Comparison of ENCODE assay signal across 1 cellular context in the genomic region with DNA sequence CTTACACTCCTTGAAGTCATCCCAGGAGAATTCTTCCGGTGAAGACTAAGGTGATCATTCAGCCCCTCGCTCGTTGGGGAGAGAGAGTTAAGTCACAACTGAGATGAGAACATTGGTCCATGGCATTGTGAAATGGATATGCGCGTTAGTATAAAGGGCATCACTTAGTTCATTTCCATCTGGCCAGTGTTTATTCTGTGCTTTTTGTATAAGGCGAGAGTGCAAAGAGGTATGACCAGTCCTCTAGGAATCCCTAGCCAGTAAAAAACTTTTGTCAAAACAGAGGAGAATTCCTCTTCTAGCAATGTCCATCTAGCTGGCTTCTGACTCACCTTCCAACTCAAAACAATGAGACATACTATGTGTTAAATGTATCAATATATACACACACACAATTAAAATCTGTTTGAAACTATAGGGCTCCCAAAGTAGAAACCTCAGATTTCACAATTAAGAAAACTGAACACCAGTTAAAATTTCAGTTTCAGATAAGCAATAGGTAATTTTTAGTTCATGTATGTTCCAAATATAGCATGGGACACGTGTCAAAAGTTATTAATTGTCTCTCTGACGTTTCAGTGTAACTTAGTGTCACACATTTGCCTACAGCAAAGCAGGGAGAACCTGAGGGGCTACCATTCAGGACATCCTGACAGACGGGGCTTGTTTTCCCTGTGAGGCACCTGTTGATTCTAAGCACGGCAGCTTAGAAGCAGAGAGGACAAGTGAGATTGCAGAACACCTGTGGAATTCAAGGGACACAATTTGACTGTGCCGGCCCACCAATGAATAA.
A peak's percentile ranks its signal among the peaks of the same experiment; 100 is the strongest.
TF ChIP-seq lines count a peak whose summit lies in the region.

No MANE protein-coding gene starts in this region.

TF ChIP-seq in GM12878, 131 proteins besides CTCF, POLR2A, EP300 and RAD21 (continued from another document and continues in another):
- TF ChIP-seq, protein P1, sequence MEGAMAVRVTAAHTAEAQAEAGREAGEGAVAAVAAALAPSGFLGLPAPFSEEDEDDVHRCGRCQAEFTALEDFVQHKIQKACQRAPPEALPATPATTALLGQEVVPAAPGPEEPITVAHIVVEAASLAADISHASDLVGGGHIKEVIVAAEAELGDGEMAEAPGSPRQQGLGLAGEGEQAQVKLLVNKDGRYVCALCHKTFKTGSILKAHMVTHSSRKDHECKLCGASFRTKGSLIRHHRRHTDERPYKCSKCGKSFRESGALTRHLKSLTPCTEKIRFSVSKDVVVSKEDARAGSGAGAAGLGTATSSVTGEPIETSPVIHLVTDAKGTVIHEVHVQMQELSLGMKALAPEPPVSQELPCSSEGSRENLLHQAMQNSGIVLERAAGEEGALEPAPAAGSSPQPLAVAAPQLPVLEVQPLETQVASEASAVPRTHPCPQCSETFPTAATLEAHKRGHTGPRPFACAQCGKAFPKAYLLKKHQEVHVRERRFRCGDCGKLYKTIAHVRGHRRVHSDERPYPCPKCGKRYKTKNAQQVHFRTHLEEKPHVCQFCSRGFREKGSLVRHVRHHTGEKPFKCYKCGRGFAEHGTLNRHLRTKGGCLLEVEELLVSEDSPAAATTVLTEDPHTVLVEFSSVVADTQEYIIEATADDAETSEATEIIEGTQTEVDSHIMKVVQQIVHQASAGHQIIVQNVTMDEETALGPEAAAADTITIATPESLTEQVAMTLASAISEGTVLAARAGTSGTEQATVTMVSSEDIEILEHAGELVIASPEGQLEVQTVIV (IDR thresholded peaks at IDR 0.05; ENCODE audit: borderline replicate concordance, partially characterized antibody) = no peak
- TF ChIP-seq WRNIP1 (IDR thresholded peaks at IDR 0.05; ENCODE audit: borderline replicate concordance, low read depth, low read length) = no peak
- TF ChIP-seq, protein P2, sequence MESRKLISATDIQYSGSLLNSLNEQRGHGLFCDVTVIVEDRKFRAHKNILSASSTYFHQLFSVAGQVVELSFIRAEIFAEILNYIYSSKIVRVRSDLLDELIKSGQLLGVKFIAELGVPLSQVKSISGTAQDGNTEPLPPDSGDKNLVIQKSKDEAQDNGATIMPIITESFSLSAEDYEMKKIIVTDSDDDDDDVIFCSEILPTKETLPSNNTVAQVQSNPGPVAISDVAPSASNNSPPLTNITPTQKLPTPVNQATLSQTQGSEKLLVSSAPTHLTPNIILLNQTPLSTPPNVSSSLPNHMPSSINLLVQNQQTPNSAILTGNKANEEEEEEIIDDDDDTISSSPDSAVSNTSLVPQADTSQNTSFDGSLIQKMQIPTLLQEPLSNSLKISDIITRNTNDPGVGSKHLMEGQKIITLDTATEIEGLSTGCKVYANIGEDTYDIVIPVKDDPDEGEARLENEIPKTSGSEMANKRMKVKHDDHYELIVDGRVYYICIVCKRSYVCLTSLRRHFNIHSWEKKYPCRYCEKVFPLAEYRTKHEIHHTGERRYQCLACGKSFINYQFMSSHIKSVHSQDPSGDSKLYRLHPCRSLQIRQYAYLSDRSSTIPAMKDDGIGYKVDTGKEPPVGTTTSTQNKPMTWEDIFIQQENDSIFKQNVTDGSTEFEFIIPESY (IDR thresholded peaks at IDR 0.05) = no peak
- TF ChIP-seq TCF3 (IDR thresholded peaks at IDR 0.05; ENCODE audit: borderline replicate concordance, insufficient read depth, low read depth, low read length) = no peak
- TF ChIP-seq, protein P3, sequence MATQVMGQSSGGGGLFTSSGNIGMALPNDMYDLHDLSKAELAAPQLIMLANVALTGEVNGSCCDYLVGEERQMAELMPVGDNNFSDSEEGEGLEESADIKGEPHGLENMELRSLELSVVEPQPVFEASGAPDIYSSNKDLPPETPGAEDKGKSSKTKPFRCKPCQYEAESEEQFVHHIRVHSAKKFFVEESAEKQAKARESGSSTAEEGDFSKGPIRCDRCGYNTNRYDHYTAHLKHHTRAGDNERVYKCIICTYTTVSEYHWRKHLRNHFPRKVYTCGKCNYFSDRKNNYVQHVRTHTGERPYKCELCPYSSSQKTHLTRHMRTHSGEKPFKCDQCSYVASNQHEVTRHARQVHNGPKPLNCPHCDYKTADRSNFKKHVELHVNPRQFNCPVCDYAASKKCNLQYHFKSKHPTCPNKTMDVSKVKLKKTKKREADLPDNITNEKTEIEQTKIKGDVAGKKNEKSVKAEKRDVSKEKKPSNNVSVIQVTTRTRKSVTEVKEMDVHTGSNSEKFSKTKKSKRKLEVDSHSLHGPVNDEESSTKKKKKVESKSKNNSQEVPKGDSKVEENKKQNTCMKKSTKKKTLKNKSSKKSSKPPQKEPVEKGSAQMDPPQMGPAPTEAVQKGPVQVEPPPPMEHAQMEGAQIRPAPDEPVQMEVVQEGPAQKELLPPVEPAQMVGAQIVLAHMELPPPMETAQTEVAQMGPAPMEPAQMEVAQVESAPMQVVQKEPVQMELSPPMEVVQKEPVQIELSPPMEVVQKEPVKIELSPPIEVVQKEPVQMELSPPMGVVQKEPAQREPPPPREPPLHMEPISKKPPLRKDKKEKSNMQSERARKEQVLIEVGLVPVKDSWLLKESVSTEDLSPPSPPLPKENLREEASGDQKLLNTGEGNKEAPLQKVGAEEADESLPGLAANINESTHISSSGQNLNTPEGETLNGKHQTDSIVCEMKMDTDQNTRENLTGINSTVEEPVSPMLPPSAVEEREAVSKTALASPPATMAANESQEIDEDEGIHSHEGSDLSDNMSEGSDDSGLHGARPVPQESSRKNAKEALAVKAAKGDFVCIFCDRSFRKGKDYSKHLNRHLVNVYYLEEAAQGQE (IDR thresholded peaks at IDR 0.05; ENCODE audit: low read depth, low read length) = no peak
- no peak for TF ChIP-seq RFX5 (IDR thresholded peaks at IDR 0.05; ENCODE audit: low read depth, low read length)
- peak in 1 of 2 experiments; percentile 32; a peak in 2 of 4 replicates for TF ChIP-seq IKZF2 (IDR thresholded peaks at IDR 0.05)
- TF ChIP-seq ETV6 (conservative IDR thresholded peaks at IDR 0.05 in 1 of 2, IDR thresholded peaks at IDR 0.05 in 1 of 2; ENCODE audit: borderline replicate concordance in 1 of 2, low read depth in 1 of 2) = no peak
- TF ChIP-seq SMARCA5 (IDR thresholded peaks at IDR 0.05) = no peak
- TF ChIP-seq, protein P4, sequence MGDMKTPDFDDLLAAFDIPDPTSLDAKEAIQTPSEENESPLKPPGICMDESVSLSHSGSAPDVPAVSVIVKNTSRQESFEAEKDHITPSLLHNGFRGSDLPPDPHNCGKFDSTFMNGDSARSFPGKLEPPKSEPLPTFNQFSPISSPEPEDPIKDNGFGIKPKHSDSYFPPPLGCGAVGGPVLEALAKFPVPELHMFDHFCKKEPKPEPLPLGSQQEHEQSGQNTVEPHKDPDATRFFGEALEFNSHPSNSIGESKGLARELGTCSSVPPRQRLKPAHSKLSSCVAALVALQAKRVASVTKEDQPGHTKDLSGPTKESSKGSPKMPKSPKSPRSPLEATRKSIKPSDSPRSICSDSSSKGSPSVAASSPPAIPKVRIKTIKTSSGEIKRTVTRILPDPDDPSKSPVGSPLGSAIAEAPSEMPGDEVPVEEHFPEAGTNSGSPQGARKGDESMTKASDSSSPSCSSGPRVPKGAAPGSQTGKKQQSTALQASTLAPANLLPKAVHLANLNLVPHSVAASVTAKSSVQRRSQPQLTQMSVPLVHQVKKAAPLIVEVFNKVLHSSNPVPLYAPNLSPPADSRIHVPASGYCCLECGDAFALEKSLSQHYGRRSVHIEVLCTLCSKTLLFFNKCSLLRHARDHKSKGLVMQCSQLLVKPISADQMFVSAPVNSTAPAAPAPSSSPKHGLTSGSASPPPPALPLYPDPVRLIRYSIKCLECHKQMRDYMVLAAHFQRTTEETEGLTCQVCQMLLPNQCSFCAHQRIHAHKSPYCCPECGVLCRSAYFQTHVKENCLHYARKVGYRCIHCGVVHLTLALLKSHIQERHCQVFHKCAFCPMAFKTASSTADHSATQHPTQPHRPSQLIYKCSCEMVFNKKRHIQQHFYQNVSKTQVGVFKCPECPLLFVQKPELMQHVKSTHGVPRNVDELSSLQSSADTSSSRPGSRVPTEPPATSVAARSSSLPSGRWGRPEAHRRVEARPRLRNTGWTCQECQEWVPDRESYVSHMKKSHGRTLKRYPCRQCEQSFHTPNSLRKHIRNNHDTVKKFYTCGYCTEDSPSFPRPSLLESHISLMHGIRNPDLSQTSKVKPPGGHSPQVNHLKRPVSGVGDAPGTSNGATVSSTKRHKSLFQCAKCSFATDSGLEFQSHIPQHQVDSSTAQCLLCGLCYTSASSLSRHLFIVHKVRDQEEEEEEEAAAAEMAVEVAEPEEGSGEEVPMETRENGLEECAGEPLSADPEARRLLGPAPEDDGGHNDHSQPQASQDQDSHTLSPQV (IDR thresholded peaks at IDR 0.05) = no peak
- peak; percentile 77 for TF ChIP-seq RAD51 (IDR thresholded peaks at IDR 0.05)
- no peak for TF ChIP-seq SREBF2 (IDR thresholded peaks at IDR 0.05; ENCODE audit: low read length)
- TF ChIP-seq, protein P5, sequence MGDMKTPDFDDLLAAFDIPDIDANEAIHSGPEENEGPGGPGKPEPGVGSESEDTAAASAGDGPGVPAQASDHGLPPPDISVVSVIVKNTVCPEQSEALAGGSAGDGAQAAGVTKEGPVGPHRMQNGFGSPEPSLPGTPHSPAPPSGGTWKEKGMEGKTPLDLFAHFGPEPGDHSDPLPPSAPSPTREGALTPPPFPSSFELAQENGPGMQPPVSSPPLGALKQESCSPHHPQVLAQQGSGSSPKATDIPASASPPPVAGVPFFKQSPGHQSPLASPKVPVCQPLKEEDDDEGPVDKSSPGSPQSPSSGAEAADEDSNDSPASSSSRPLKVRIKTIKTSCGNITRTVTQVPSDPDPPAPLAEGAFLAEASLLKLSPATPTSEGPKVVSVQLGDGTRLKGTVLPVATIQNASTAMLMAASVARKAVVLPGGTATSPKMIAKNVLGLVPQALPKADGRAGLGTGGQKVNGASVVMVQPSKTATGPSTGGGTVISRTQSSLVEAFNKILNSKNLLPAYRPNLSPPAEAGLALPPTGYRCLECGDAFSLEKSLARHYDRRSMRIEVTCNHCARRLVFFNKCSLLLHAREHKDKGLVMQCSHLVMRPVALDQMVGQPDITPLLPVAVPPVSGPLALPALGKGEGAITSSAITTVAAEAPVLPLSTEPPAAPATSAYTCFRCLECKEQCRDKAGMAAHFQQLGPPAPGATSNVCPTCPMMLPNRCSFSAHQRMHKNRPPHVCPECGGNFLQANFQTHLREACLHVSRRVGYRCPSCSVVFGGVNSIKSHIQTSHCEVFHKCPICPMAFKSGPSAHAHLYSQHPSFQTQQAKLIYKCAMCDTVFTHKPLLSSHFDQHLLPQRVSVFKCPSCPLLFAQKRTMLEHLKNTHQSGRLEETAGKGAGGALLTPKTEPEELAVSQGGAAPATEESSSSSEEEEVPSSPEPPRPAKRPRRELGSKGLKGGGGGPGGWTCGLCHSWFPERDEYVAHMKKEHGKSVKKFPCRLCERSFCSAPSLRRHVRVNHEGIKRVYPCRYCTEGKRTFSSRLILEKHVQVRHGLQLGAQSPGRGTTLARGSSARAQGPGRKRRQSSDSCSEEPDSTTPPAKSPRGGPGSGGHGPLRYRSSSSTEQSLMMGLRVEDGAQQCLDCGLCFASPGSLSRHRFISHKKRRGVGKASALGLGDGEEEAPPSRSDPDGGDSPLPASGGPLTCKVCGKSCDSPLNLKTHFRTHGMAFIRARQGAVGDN (IDR thresholded peaks at IDR 0.05) = no peak
- TF ChIP-seq, protein P6, sequence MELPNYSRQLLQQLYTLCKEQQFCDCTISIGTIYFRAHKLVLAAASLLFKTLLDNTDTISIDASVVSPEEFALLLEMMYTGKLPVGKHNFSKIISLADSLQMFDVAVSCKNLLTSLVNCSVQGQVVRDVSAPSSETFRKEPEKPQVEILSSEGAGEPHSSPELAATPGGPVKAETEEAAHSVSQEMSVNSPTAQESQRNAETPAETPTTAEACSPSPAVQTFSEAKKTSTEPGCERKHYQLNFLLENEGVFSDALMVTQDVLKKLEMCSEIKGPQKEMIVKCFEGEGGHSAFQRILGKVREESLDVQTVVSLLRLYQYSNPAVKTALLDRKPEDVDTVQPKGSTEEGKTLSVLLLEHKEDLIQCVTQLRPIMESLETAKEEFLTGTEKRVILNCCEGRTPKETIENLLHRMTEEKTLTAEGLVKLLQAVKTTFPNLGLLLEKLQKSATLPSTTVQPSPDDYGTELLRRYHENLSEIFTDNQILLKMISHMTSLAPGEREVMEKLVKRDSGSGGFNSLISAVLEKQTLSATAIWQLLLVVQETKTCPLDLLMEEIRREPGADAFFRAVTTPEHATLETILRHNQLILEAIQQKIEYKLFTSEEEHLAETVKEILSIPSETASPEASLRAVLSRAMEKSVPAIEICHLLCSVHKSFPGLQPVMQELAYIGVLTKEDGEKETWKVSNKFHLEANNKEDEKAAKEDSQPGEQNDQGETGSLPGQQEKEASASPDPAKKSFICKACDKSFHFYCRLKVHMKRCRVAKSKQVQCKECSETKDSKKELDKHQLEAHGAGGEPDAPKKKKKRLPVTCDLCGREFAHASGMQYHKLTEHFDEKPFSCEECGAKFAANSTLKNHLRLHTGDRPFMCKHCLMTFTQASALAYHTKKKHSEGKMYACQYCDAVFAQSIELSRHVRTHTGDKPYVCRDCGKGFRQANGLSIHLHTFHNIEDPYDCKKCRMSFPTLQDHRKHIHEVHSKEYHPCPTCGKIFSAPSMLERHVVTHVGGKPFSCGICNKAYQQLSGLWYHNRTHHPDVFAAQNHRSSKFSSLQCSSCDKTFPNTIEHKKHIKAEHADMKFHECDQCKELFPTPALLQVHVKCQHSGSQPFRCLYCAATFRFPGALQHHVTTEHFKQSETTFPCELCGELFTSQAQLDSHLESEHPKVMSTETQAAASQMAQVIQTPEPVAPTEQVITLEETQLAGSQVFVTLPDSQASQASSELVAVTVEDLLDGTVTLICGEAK (IDR thresholded peaks at IDR 0.05; ENCODE audit: borderline replicate concordance) = no peak
- TF ChIP-seq BCL11A (IDR thresholded peaks at IDR 0.05; ENCODE audit: low read depth, low read length) = peak; percentile 57; the same call in 1 of the 2 replicates
- TF ChIP-seq NFIC (IDR thresholded peaks at IDR 0.05; ENCODE audit: low read depth, low read length) = peak; percentile 64
- no peak for TF ChIP-seq CBX5 (IDR thresholded peaks at IDR 0.05; ENCODE audit: low read depth)
- TF ChIP-seq, protein P7, sequence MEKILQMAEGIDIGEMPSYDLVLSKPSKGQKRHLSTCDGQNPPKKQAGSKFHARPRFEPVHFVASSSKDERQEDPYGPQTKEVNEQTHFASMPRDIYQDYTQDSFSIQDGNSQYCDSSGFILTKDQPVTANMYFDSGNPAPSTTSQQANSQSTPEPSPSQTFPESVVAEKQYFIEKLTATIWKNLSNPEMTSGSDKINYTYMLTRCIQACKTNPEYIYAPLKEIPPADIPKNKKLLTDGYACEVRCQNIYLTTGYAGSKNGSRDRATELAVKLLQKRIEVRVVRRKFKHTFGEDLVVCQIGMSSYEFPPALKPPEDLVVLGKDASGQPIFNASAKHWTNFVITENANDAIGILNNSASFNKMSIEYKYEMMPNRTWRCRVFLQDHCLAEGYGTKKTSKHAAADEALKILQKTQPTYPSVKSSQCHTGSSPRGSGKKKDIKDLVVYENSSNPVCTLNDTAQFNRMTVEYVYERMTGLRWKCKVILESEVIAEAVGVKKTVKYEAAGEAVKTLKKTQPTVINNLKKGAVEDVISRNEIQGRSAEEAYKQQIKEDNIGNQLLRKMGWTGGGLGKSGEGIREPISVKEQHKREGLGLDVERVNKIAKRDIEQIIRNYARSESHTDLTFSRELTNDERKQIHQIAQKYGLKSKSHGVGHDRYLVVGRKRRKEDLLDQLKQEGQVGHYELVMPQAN (conservative IDR thresholded peaks at IDR 0.05) = no peak
- TF ChIP-seq, protein P8, sequence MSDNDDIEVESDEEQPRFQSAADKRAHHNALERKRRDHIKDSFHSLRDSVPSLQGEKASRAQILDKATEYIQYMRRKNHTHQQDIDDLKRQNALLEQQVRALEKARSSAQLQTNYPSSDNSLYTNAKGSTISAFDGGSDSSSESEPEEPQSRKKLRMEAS (IDR thresholded peaks at IDR 0.05; ENCODE audit: low read depth, low read length) = no peak
- TF ChIP-seq PML (IDR thresholded peaks at IDR 0.05; ENCODE audit: low read length) = no peak
- no peak for TF ChIP-seq SIN3A (IDR thresholded peaks at IDR 0.05; ENCODE audit: low read depth, low read length)
- peak; percentile 98 for TF ChIP-seq MEF2A (IDR thresholded peaks at IDR 0.05; ENCODE audit: insufficient read depth, low read depth, low read length)
- no peak for TF ChIP-seq CBFB (IDR thresholded peaks at IDR 0.05; ENCODE audit: low read depth)
- no peak for TF ChIP-seq ZNF207 (IDR thresholded peaks at IDR 0.05; ENCODE audit: borderline replicate concordance)
- 0 out of 2 replicates have a peak, but pooled peaks have one; percentile 17 for TF ChIP-seq IKZF1 (conservative IDR thresholded peaks at IDR 0.05)
- 0 out of 2 replicates have a peak, but pooled peaks have one; percentile 27 for TF ChIP-seq CHD2 (IDR thresholded peaks at IDR 0.05; ENCODE audit: borderline replicate concordance, low read depth, low read length)
